17 cellular contexts compared by ENCODE assay signal in genomic region chr5:38535281-38535750, GRCh38. TPM values are rescaled to one million over a fixed set of nuclear protein-coding genes. Genes with fewer than 3 reads are reported as not detected.
DNase-seq lines count a peak whose midpoint lies in the region; ATAC-seq and TF ChIP-seq lines count a peak whose summit lies in the region.
"Had no signal": no experiment of that assay in that cellular context is flagged by ENCODE, and none has a peak within 500 bp of the region (broad histone marks: within the 10 kb centered on the region; RNA-seq: fewer than 3 reads in every experiment).

No MANE protein-coding gene starts in this region.

- no peak overlapping the region for H3K27ac ChIP-seq in endodermal cell (ENCODE audit: low read depth, low read length)
- H3K27ac ChIP-seq in gastrocnemius medialis, result peak overlapping the region; percentile 79 to 87 (median 85)
- H3K27ac ChIP-seq: stomach had no signal

- H3K4me3 ChIP-seq in endodermal cell (ENCODE audit: low read length), result peak overlapping the region; percentile 2
- H3K4me3 ChIP-seq in gastrocnemius medialis, result peak overlapping the region in 1 of 4 donors; percentile 0
- H3K4me3 ChIP-seq: lung, stomach had no signal

- intact Hi-C loops in gastrocnemius medialis (cut with DNase I; ENCODE audit: low total_unique reads), result loop anchor here (1.0 to 5.0 kb wide), 3 partner anchors 69 to 693 kb away; partner anchors contain the start of gene GDNF

- no peak overlapping the region for H3K27ac Mint-ChIP-seq in endodermal cell
- no peak overlapping the region for H3K27ac Mint-ChIP-seq in activated T-helper 17 cell treated with anti-CD3 and anti-CD28 coated beads, Interleukin-2, amount 50 U/mL, for 72 hours
- no peak overlapping the region for H3K27ac Mint-ChIP-seq in activated CD4-positive, alpha-beta T cell treated with anti-CD3 and anti-CD28 coated beads, Interleukin-2, amount 10 ng/mL, durations not matched to agents 7 days and 5 days
- H3K27ac Mint-ChIP-seq: activated naive CD8-positive, alpha-beta T cell treated with anti-CD3 and anti-CD28 coated beads, Interleukin-2, amount 10 ng/mL, durations not matched to agents 7 days and 5 days; activated T-cell treated with anti-CD3 and anti-CD28 coated beads, Interleukin-2, amount 50 U/mL, for 24 hours; CD4-positive, alpha-beta memory T cell; effector memory CD8-positive, alpha-beta T cell; natural killer cell had no signal

- peaks cover 11% of the 10 kb centered on the region for H3K9me3 Mint-ChIP-seq in endodermal cell
- H3K9me3 Mint-ChIP-seq in activated T-helper 17 cell treated with anti-CD3 and anti-CD28 coated beads, Interleukin-2, amount 50 U/mL, for 72 hours, result no peaks in the 10 kb centered on the region
- H3K9me3 Mint-ChIP-seq in activated CD4-positive, alpha-beta T cell treated with anti-CD3 and anti-CD28 coated beads, Interleukin-2, amount 10 ng/mL, durations not matched to agents 7 days and 5 days, result no peaks in the 10 kb centered on the region
- H3K9me3 Mint-ChIP-seq: activated naive CD8-positive, alpha-beta T cell treated with anti-CD3 and anti-CD28 coated beads, Interleukin-2, amount 10 ng/mL, durations not matched to agents 7 days and 5 days; activated T-cell treated with anti-CD3 and anti-CD28 coated beads, Interleukin-2, amount 50 U/mL, for 24 hours; effector memory CD8-positive, alpha-beta T cell; natural killer cell had no signal

- 83 to 92% methylated on average over 1 to 4 of the region's 4 CpGs for WGBS in endodermal cell (ENCODE audit: insufficient coverage in 1 of 2, insufficient read length in 1 of 2), 2 experiments

- H3K36me3 ChIP-seq in endodermal cell (ENCODE audit: control insufficient read depth, insufficient read depth, low read length) (peaks cover 40% of the 10 kb centered on the region), gastrocnemius medialis (no peaks in the 10 kb centered on the region)
- H3K36me3 ChIP-seq: stomach had no signal

- POLR2A ChIA-PET in activated CD4-positive, alpha-beta T cell treated with anti-CD3 and anti-CD28 coated beads, Interleukin-2, amount 10 ng/mL, durations not matched to agents 7 days and 5 days (lab: Charles Lee), result no interaction called here

- ATAC-seq in gastrocnemius medialis, result peak; percentile 89 to 91
- no peak for ATAC-seq in activated T-helper 17 cell treated with anti-CD3 and anti-CD28 coated beads, Interleukin-2, amount 50 U/mL, for 72 hours (replicated peaks)
- no peak for ATAC-seq in HG03139 (IDR thresholded peaks at IDR 0.05; ENCODE audit: unreplicated experiment)
- ATAC-seq: effector memory CD8-positive, alpha-beta T cell; natural killer cell had no signal

- CTCF ChIA-PET in activated CD4-positive, alpha-beta T cell treated with anti-CD3 and anti-CD28 coated beads, Interleukin-2, amount 10 ng/mL, durations not matched to agents 7 days and 5 days (lab: Charles Lee), result no interaction called here

- H3K27me3 Mint-ChIP-seq in endodermal cell (ENCODE audit: insufficient read depth), result no peaks in the 10 kb centered on the region
- peaks cover 23% of the 10 kb centered on the region for H3K27me3 Mint-ChIP-seq in activated T-helper 17 cell treated with anti-CD3 and anti-CD28 coated beads, Interleukin-2, amount 50 U/mL, for 72 hours
- peaks cover 23% of the 10 kb centered on the region for H3K27me3 Mint-ChIP-seq in activated CD4-positive, alpha-beta T cell treated with anti-CD3 and anti-CD28 coated beads, Interleukin-2, amount 10 ng/mL, durations not matched to agents 7 days and 5 days

- in situ Hi-C loops in gastrocnemius medialis (cut with MboI; ENCODE audit: low sequenced_read_pairs in 4 of 4), result loop anchor here in 2 of 4 donors (10.0 kb wide), 2 partner anchors 59 to 91 kb away; no protein-coding TSS in a partner anchor

- H3K27me3 ChIP-seq in endodermal cell (ENCODE audit: control insufficient read depth, insufficient read depth, low read length, poor library complexity, severe bottlenecking) (no peaks in the 10 kb centered on the region), gastrocnemius medialis (no peaks in the 10 kb centered on the region)
- H3K27me3 ChIP-seq: stomach had no signal

- DNase-seq in NCI-H82 (lab: John Stamatoyannopoulos, UW), result peak; percentile 35
- no peak for DNase-seq in NCI-H82 treated with DMSO at 0.1 percent for 48 hours (lab: John Stamatoyannopoulos, UW; ENCODE audit: unreplicated experiment)
- peak; percentile 76 for DNase-seq in NCI-H2227 (lab: John Stamatoyannopoulos, UW; ENCODE audit: unreplicated experiment)
- no peak for DNase-seq in endodermal cell
- peak; percentile 39 to 54 for DNase-seq in gastrocnemius medialis
- DNase-seq in activated CD4-positive, alpha-beta T cell treated with anti-CD3 and anti-CD28 coated beads, Interleukin-2, amount 10 ng/mL, durations not matched to agents 7 days and 5 days, result no peak
- DNase-seq: activated CD4-positive, alpha-beta T cell treated with anti-CD3 and anti-CD28 coated beads, Interleukin-2, amount 50 U/mL, for 4 hours; activated naive CD8-positive, alpha-beta T cell treated with anti-CD3 and anti-CD28 coated beads, Interleukin-2, amount 10 ng/mL, durations not matched to agents 7 days and 5 days; activated T-cell treated with anti-CD3 and anti-CD28 coated beads, Interleukin-2, amount 50 U/mL, for 24 hours; CD4-positive, alpha-beta memory T cell; central memory CD4-positive, alpha-beta T cell; effector memory CD8-positive, alpha-beta T cell; natural killer cell; stomach had no signal

- H3K9me3 ChIP-seq in endodermal cell (ENCODE audit: control insufficient read depth, low read length) (no peaks in the 10 kb centered on the region), gastrocnemius medialis (no peaks in the 10 kb centered on the region)
- H3K9me3 ChIP-seq: stomach had no signal

- no peak overlapping the region for H3K4me3 Mint-ChIP-seq in endodermal cell
- no peak overlapping the region for H3K4me3 Mint-ChIP-seq in activated T-helper 17 cell treated with anti-CD3 and anti-CD28 coated beads, Interleukin-2, amount 50 U/mL, for 72 hours
- no peak overlapping the region for H3K4me3 Mint-ChIP-seq in activated CD4-positive, alpha-beta T cell treated with anti-CD3 and anti-CD28 coated beads, Interleukin-2, amount 10 ng/mL, durations not matched to agents 7 days and 5 days
- H3K4me3 Mint-ChIP-seq: activated naive CD8-positive, alpha-beta T cell treated with anti-CD3 and anti-CD28 coated beads, Interleukin-2, amount 10 ng/mL, durations not matched to agents 7 days and 5 days; activated T-cell treated with anti-CD3 and anti-CD28 coated beads, Interleukin-2, amount 50 U/mL, for 24 hours; CD4-positive, alpha-beta memory T cell; effector memory CD8-positive, alpha-beta T cell; natural killer cell had no signal

- H3K4me1 ChIP-seq in endodermal cell (ENCODE audit: control insufficient read depth, insufficient read depth, low read length), result peaks cover 16% of the 10 kb centered on the region
- H3K4me1 ChIP-seq in gastrocnemius medialis, result peaks cover 89 to 98% of the 10 kb centered on the region in 2 donors

- H3K36me3 Mint-ChIP-seq in endodermal cell (ENCODE audit: low read depth), result peaks cover 6% of the 10 kb centered on the region
- no peaks in the 10 kb centered on the region for H3K36me3 Mint-ChIP-seq in activated T-helper 17 cell treated with anti-CD3 and anti-CD28 coated beads, Interleukin-2, amount 50 U/mL, for 72 hours (ENCODE audit: low read depth)
- H3K36me3 Mint-ChIP-seq in activated CD4-positive, alpha-beta T cell treated with anti-CD3 and anti-CD28 coated beads, Interleukin-2, amount 10 ng/mL, durations not matched to agents 7 days and 5 days (ENCODE audit: low read depth), result no peaks in the 10 kb centered on the region
- H3K36me3 Mint-ChIP-seq: activated naive CD8-positive, alpha-beta T cell treated with anti-CD3 and anti-CD28 coated beads, Interleukin-2, amount 10 ng/mL, durations not matched to agents 7 days and 5 days; CD4-positive, alpha-beta memory T cell; natural killer cell had no signal

- no peak overlapping the region for H3K9ac ChIP-seq in endodermal cell (ENCODE audit: extremely low read depth, low read length, poor library complexity, severe bottlenecking)

- H3K4me1 Mint-ChIP-seq in endodermal cell, result peaks cover 43% of the 10 kb centered on the region
- H3K4me1 Mint-ChIP-seq in activated T-helper 17 cell treated with anti-CD3 and anti-CD28 coated beads, Interleukin-2, amount 50 U/mL, for 72 hours, result no peaks in the 10 kb centered on the region
- no peaks in the 10 kb centered on the region for H3K4me1 Mint-ChIP-seq in activated CD4-positive, alpha-beta T cell treated with anti-CD3 and anti-CD28 coated beads, Interleukin-2, amount 10 ng/mL, durations not matched to agents 7 days and 5 days
- H3K4me1 Mint-ChIP-seq: activated naive CD8-positive, alpha-beta T cell treated with anti-CD3 and anti-CD28 coated beads, Interleukin-2, amount 10 ng/mL, durations not matched to agents 7 days and 5 days; CD4-positive, alpha-beta memory T cell; natural killer cell had no signal

- TF ChIP-seq POLR2A in gastrocnemius medialis (IDR thresholded peaks at IDR 0.05), result peak; percentile 64 to 82

- no peak for TF ChIP-seq CTCF in endodermal cell (conservative IDR thresholded peaks at IDR 0.05)
- no peak for TF ChIP-seq CTCF in gastrocnemius medialis (IDR thresholded peaks at IDR 0.05 in 4 of 5, conservative IDR thresholded peaks at IDR 0.05 in 1 of 5)

RNA-seq across cellular contexts. Expression of gene LIFR, which starts 21.1 kb away (rescaled TPM):
- total RNA-seq in endodermal cell, result 10 to 100 TPM; 81.7 to 85.9 TPM
- 36.8 TPM for polyA plus RNA-seq in endodermal cell (2013, experiment 1 of 2)
- 46.8 TPM for polyA plus RNA-seq in endodermal cell (2013, experiment 2 of 2)
- 100 to 1,000 TPM in 1 of 4 donors, 10 to 100 TPM in 3; 80.0 to 233 (median 89.5) TPM for total RNA-seq in gastrocnemius medialis
- under 1 TPM; 0.16 to 0.35 TPM for total RNA-seq in activated T-helper 17 cell treated with anti-CD3 and anti-CD28 coated beads, Interleukin-2, amount 50 U/mL, for 72 hours
- total RNA-seq in activated CD4-positive, alpha-beta T cell treated with anti-CD3 and anti-CD28 coated beads, Interleukin-2, amount 10 ng/mL, durations not matched to agents 7 days and 5 days, result under 1 TPM in 1 of 2 experiments, not detected in 1; 0.12 TPM
- total RNA-seq: activated naive CD8-positive, alpha-beta T cell treated with anti-CD3 and anti-CD28 coated beads, Interleukin-2, amount 10 ng/mL, durations not matched to agents 7 days and 5 days; natural killer cell had no signal
- polyA plus RNA-seq: CD4-positive, alpha-beta memory T cell had no signal

Comparison
In these comparisons a context has a peak if more than half of its experiments do, and no peak if none do; other contexts are left out.
1. DNase-seq: peak in NCI-H82 (single experiment), NCI-H2227 (single experiment) and gastrocnemius medialis (2 of 2); none in NCI-H82 treated with DMSO at 0.1 percent for 48 hours (single experiment), endodermal cell (single experiment) and activated CD4-positive, alpha-beta T cell treated with anti-CD3 and anti-CD28 coated beads, Interleukin-2, amount 10 ng/mL, durations not matched to agents 7 days and 5 days (single experiment).
2. ATAC-seq: peak in gastrocnemius medialis (2 of 2); none in activated T-helper 17 cell treated with anti-CD3 and anti-CD28 coated beads, Interleukin-2, amount 50 U/mL, for 72 hours (single experiment) and HG03139 (single experiment).
3. RNA of gene LIFR, which starts 21.1 kb away (total RNA-seq): 80.0 to 233 TPM in gastrocnemius medialis and 81.7 to 85.9 TPM in endodermal cell; 0.16 to 0.35 TPM in activated T-helper 17 cell treated with anti-CD3 and anti-CD28 coated beads, Interleukin-2, amount 50 U/mL, for 72 hours and 0.12 TPM in activated CD4-positive, alpha-beta T cell treated with anti-CD3 and anti-CD28 coated beads, Interleukin-2, amount 10 ng/mL, durations not matched to agents 7 days and 5 days; every median in the first group is over 10 times any median in the second.